Comparison of ENCODE assay signal across 9 cellular contexts in the genomic region with DNA sequence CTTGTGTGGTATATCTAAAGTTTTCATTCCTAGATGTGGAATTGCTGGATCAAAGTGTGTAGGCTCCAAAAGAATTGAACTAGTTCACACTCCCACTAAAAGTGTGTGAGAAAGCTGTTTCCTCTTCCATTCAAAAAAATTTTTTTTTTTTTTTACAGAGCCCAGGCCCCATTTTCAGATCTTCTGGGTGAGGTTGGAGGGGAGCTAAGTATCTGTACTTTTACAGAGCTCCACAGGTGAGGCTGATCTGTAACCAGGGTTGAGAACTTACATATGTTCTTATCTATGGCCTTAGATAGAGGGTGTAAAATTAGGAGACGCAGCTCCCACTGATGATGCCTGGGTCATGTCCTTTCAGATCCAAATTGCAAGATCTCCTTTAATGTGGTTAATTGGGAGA.
"Had no signal": no experiment of that assay in that cellular context is flagged by ENCODE, and none has a peak within 500 bp of the region (broad histone marks: within the 10 kb centered on the region; RNA-seq: fewer than 3 reads in every experiment).

No MANE protein-coding gene starts in this region.

- DNase-seq: MG63, MM.1S, NCI-H1105, NCI-H1694 treated with DMSO at 0.1 percent for 48 hours, NCI-H187 treated with DMSO at 0.1 percent for 48 hours, NCI-H2029 treated with DMSO at 0.1 percent for 48 hours, NCI-H226, NCI-H446 treated with DMSO at 0.1 percent for 48 hours, NCI-H510A had no signal

- H3K27me3 ChIP-seq: MG63 had no signal

- H3K4me3 ChIP-seq: MG63 had no signal

- H3K36me3 ChIP-seq: MG63 had no signal
